ENCODE assay signal across 8 cellular contexts in the genomic region with DNA sequence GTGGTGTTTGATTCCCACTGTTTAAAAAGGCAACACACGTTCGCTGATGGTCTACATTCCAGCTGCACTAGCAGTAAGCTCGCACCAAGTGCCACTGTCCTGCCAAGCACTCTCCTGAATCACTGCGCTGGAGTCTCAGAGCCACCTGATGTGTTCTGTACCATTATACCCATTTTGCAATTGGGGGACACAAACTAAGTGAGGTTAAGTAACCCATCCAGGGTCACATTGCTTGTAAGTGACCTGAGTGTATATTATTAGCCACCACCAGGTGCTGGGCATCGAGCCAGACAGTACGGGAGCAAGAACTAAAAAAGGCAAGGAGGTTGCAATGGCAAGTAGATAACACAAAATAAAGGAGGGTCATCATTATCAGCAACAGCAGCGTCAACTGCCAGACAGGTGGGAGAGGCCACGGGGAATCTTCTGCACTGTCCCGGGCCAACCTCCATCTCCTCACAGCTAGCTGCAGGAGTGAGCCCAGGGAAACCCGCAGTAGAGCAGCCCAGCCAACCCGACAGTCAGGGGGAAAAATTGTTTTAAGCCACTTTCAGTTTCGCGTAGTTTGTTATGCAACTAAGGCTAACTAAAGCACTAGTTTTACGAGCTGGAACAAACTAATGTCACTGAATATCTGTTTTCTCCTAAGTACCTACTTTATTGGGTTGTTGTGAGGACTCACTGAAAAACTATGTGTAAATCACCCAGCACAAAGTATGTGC. TPM values are rescaled to one million over a fixed set of nuclear protein-coding genes. Genes with fewer than 3 reads are reported as not detected.
A peak's percentile ranks its signal among the peaks of the same experiment; 100 is the strongest.
DNase-seq lines count a peak whose midpoint lies in the region; ATAC-seq and TF ChIP-seq lines count a peak whose summit lies in the region.

No MANE protein-coding gene starts in this region.

- no peaks in the 10 kb centered on the region for H3K9me3 Mint-ChIP-seq in chondrocyte (ENCODE audit: low read depth)
- H3K9me3 Mint-ChIP-seq in T-helper 2 cell treated with Interferon-gamma antibody and Interleukin-4, amounts not matched to agents 5 μg/mL and 100 μg/mL, for 36 hours, result no peaks in the 10 kb centered on the region

- H3K4me3 ChIP-seq in mononuclear cell (ENCODE audit: low read length), result peak overlapping the region; percentile 54

- H3K27me3 Mint-ChIP-seq in chondrocyte (ENCODE audit: low read depth), result peaks cover 13% of the 10 kb centered on the region
- peaks cover 44% of the 10 kb centered on the region for H3K27me3 Mint-ChIP-seq in T-helper 2 cell treated with Interferon-gamma antibody and Interleukin-4, amounts not matched to agents 5 μg/mL and 100 μg/mL, for 36 hours (ENCODE audit: low read depth)

- H3K4me1 Mint-ChIP-seq in chondrocyte (ENCODE audit: low read depth), result peaks cover 15% of the 10 kb centered on the region
- no peaks in the 10 kb centered on the region for H3K4me1 Mint-ChIP-seq in T-helper 2 cell treated with Interferon-gamma antibody and Interleukin-4, amounts not matched to agents 5 μg/mL and 100 μg/mL, for 36 hours (ENCODE audit: low read depth)

- no peak overlapping the region for H3K27ac Mint-ChIP-seq in chondrocyte (ENCODE audit: unreplicated experiment)
- H3K27ac Mint-ChIP-seq in T-helper 2 cell treated with Interferon-gamma antibody and Interleukin-4, amounts not matched to agents 5 μg/mL and 100 μg/mL, for 36 hours, result no peak overlapping the region

- H3K4me3 Mint-ChIP-seq in chondrocyte (ENCODE audit: unreplicated experiment), result peak overlapping the region; percentile 88
- H3K4me3 Mint-ChIP-seq in T-helper 2 cell treated with Interferon-gamma antibody and Interleukin-4, amounts not matched to agents 5 μg/mL and 100 μg/mL, for 36 hours, result no peak overlapping the region

- ATAC-seq in GM19397 (IDR thresholded peaks at IDR 0.05; ENCODE audit: unreplicated experiment), result no peak

- peaks cover 2% of the 10 kb centered on the region for H3K36me3 Mint-ChIP-seq in chondrocyte (ENCODE audit: low read depth)
- H3K36me3 Mint-ChIP-seq in T-helper 2 cell treated with Interferon-gamma antibody and Interleukin-4, amounts not matched to agents 5 μg/mL and 100 μg/mL, for 36 hours (ENCODE audit: low read depth), result no peaks in the 10 kb centered on the region

- DNase-seq in AG20443 (ENCODE audit: low spot score) (peak; percentile 28), NCI-H1105 (lab: John Stamatoyannopoulos, UW) (peak; percentile 67), chondrocyte (ENCODE audit: low spot score) (no peak), DMS114 treated with DMSO at 0.1 percent for 48 hours (lab: John Stamatoyannopoulos, UW; ENCODE audit: unreplicated experiment) (no peak)
- no peak for DNase-seq in activated CD4-positive, alpha-beta T cell treated with anti-CD3 and anti-CD28 coated beads for 1 hour
- no peak for DNase-seq in T-helper 2 cell treated with Interferon-gamma antibody and Interleukin-4, amounts not matched to agents 5 μg/mL and 100 μg/mL, for 36 hours (ENCODE audit: low spot score)

- no peaks in the 10 kb centered on the region for H3K9me3 ChIP-seq in mononuclear cell (ENCODE audit: low read depth, low read length)

- TF ChIP-seq CTCF in chondrocyte (IDR thresholded peaks at IDR 0.05), result no peak

- H3K27me3 ChIP-seq in mononuclear cell (ENCODE audit: insufficient read depth, low read length), result peaks cover 25% of the 10 kb centered on the region

- H3K4me1 ChIP-seq in mononuclear cell (ENCODE audit: insufficient read depth, low read length), result peaks cover 73% of the 10 kb centered on the region

RNA-seq across cellular contexts. Expression of a gene that starts 0.7 kb away (rescaled TPM):
- total RNA-seq in chondrocyte (4.9 to 5.9 TPM (median 5.0 TPM) in 3 replicates), mononuclear cell (132 TPM)

RNA-seq across cellular contexts. Expression of a gene that starts 47.5 kb away (rescaled TPM):
- 0.50 to 1.7 TPM (median 0.56 TPM) in 3 replicates for total RNA-seq in chondrocyte
- 9.9 TPM for total RNA-seq in mononuclear cell

Comparison
In these comparisons a context has a peak if more than half of its experiments do, and no peak if none do; other contexts are left out.
1. DNase-seq: peak in AG20443 (single experiment) and NCI-H1105 (single experiment); none in chondrocyte (single experiment), DMS114 treated with DMSO at 0.1 percent for 48 hours (single experiment), activated CD4-positive, alpha-beta T cell treated with anti-CD3 and anti-CD28 coated beads for 1 hour (single experiment) and T-helper 2 cell treated with Interferon-gamma antibody and Interleukin-4, amounts not matched to agents 5 μg/mL and 100 μg/mL, for 36 hours (single experiment).
2. RNA of a gene that starts 0.7 kb away (total RNA-seq): 132 TPM in mononuclear cell (single experiment); 4.9 to 5.9 TPM in chondrocyte; every median in the first group is over 10 times any median in the second.